35 cellular contexts compared by ENCODE assay signal in the genomic region with DNA sequence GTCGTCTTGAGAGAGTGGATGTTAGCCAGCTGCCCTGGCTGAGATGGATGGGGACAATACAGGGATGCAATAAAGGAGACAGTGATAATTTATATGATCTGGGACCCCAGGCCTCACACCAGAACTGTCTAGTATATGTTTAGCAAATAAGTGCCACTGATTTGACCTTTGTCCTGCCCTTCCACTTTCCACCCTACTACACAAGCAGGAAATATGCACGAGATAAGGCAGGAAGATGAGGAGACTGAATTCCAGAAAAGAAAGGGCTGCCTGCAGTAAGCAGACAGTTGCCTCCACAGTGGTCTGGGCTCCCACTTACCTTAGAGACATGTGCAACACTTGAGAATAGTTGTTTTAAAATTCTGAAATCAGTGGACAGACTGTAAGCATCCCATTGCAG.
"Had no signal": no experiment of that assay in that cellular context is flagged by ENCODE, and none has a peak within 500 bp of the region (broad histone marks: within the 10 kb centered on the region; RNA-seq: fewer than 3 reads in every experiment).

No MANE protein-coding gene starts in this region.

- H3K36me3 ChIP-seq: MG63 had no signal

- H3K9ac ChIP-seq: KMS-11 had no signal

- H3K4me3 ChIP-seq: MG63 had no signal

- H3K27ac ChIP-seq: KMS-11 had no signal

- H3K27me3 ChIP-seq: MG63 had no signal

- H3K9me3 ChIP-seq: MG63 had no signal

- DNase-seq: Karpas-422, Kasumi-1, MG63, MM.1S, MV-4-11, NCI-H1048, NCI-H1092, NCI-H1092 treated with DMSO at 0.1 percent for 48 hours, NCI-H1105, NCI-H1105 treated with DMSO at 0.1 percent for 48 hours, NCI-H1417, NCI-H1417 treated with DMSO at 0.1 percent for 48 hours, NCI-H1436, NCI-H1436 treated with DMSO at 0.1 percent for 48 hours, NCI-H146, NCI-H1694, NCI-H1694 treated with DMSO at 0.1 percent for 48 hours, NCI-H187, NCI-H187 treated with DMSO at 0.1 percent for 48 hours, NCI-H1930, NCI-H2029, NCI-H2029 treated with DMSO at 0.1 percent for 48 hours, NCI-H2081, NCI-H2081 treated with DMSO at 0.1 percent for 48 hours, NCI-H2107, NCI-H2171, NCI-H2171 treated with DMSO at 0.1 percent for 48 hours, NCI-H2227 treated with DMSO at 0.1 percent for 48 hours, NCI-H226, NCI-H345, NCI-H446, NCI-H446 treated with DMSO at 0.1 percent for 48 hours, NCI-H510A, NCI-H510A treated with DMSO at 0.1 percent for 48 hours had no signal
